In the genomic region with DNA sequence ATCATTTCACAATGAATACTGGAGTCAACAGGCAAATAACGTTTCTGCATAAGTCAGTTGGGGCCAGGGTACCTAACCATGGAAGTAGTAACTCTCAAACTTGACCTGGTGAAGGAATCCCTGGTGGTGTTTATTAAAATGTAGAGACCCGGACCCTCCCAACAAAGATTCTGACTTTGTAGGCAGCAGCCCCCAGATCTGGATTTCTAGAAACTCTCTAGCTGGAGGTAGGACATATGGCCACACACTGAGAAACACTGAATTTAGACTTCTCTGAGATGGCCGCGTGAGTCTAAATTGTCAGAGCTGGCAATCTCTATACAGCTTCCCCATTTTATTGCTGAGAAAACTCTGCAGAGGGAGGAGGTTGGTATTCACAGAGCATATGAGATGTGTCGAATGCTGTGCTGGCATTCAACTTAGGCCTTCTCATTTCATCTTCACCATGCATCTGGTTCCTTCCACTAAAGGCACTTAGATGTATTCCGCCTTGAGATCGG, we compare ENCODE assay signal across 38 cellular contexts.
"Had no signal": no experiment of that assay in that cellular context is flagged by ENCODE, and none has a peak within 500 bp of the region (broad histone marks: within the 10 kb centered on the region; RNA-seq: fewer than 3 reads in every experiment).

No MANE protein-coding gene starts in this region.

- H3K4me1 Mint-ChIP-seq: activated naive CD4-positive, alpha-beta T cell treated with anti-CD3 and anti-CD28 coated beads, Interleukin-2, amount 10 ng/mL, durations not matched to agents 7 days and 5 days; activated naive CD4-positive, alpha-beta T cell treated with anti-CD3 and anti-CD28 coated beads, Interleukin-2, amount 50 U/mL, for 24 hours; activated naive CD8-positive, alpha-beta T cell treated with anti-CD3 and anti-CD28 coated beads for 36 hours; activated naive CD8-positive, alpha-beta T cell treated with anti-CD3 and anti-CD28 coated beads, Interleukin-2, amount 10 ng/mL, durations not matched to agents 7 days and 5 days; activated naive CD8-positive, alpha-beta T cell treated with anti-CD3 and anti-CD28 coated beads, Interleukin-2, amount 50 U/mL, for 24 hours; activated T-helper 17 cell treated with anti-CD3 and anti-CD28 coated beads, Interleukin-2, amount 50 U/mL, for 72 hours; central memory CD8-positive, alpha-beta T cell had no signal

- H3K36me3 Mint-ChIP-seq: activated naive CD4-positive, alpha-beta T cell treated with anti-CD3 and anti-CD28 coated beads, Interleukin-2, amount 10 ng/mL, durations not matched to agents 7 days and 5 days; activated naive CD4-positive, alpha-beta T cell treated with anti-CD3 and anti-CD28 coated beads, Interleukin-2, amount 50 U/mL, for 24 hours; activated naive CD4-positive, alpha-beta T cell treated with anti-CD3 and anti-CD28 coated beads, Interleukin-2, amount 50 U/mL, for 72 hours; activated naive CD8-positive, alpha-beta T cell; activated naive CD8-positive, alpha-beta T cell treated with anti-CD3 and anti-CD28 coated beads for 36 hours; activated naive CD8-positive, alpha-beta T cell treated with anti-CD3 and anti-CD28 coated beads, Interleukin-2, amount 10 ng/mL, durations not matched to agents 7 days and 5 days; brain had no signal

- H3K4me1 ChIP-seq: adrenal gland, ascending aorta, breast epithelium had no signal

- H3K27ac ChIP-seq: adrenal gland, ascending aorta, body of pancreas, brain microvascular endothelial cell, breast epithelium had no signal

- H3K36me3 ChIP-seq: adrenal gland, ascending aorta, brain microvascular endothelial cell, breast epithelium, cardiac muscle cell had no signal

- H3K4me3 ChIP-seq: adrenal gland, ascending aorta, body of pancreas, breast epithelium, cardiac muscle cell had no signal

- DNase-seq: activated effector memory CD4-positive, alpha-beta T cell treated with anti-CD3 and anti-CD28 coated beads, Interleukin-2, amount 50 U/mL, for 16 hours; activated effector memory CD4-positive, alpha-beta T cell treated with Interleukin-2 at 50 U/mL for 16 hours; activated gamma-delta T cell; activated gamma-delta T cell treated with Interleukin-2 at 50 U/mL for 16 hours; activated naive CD4-positive, alpha-beta T cell; activated naive CD4-positive, alpha-beta T cell treated with anti-CD3 and anti-CD28 coated beads for 36 hours; activated naive CD4-positive, alpha-beta T cell treated with anti-CD3 and anti-CD28 coated beads, Interleukin-2, amount 10 ng/mL, durations not matched to agents 7 days and 5 days; activated naive CD4-positive, alpha-beta T cell treated with anti-CD3 and anti-CD28 coated beads, Interleukin-2, amount 50 U/mL, for 16 hours; activated naive CD4-positive, alpha-beta T cell treated with Interleukin-2 at 50 U/mL for 16 hours; activated naive CD8-positive, alpha-beta T cell treated with anti-CD3 and anti-CD28 coated beads for 36 hours; activated naive CD8-positive, alpha-beta T cell treated with anti-CD3 and anti-CD28 coated beads, Interleukin-2, amount 10 ng/mL, durations not matched to agents 7 days and 5 days; activated naive CD8-positive, alpha-beta T cell treated with anti-CD3 and anti-CD28 coated beads, Interleukin-2, amount 50 U/mL, for 24 hours; activated T-cell treated with anti-CD3 and anti-CD28 coated beads, Interleukin-2, amount 50 U/mL, for 1 hour; activated T-cell treated with anti-CD3 and anti-CD28 coated beads, Interleukin-2, amount 50 U/mL, for 24 hours; activated T-cell treated with anti-CD3 and anti-CD28 coated beads, Interleukin-2, amount 50 U/mL, for 4 hours; activated T-cell treated with anti-CD3 and anti-CD28 coated beads, Interleukin-2, amount 50 U/mL, for 48 hours; activated T-cell treated with anti-CD3 and anti-CD28 coated beads, Interleukin-2, amount 50 U/mL, for 72 hours; adrenal gland; amniotic stem cell; amygdala; anterior cingulate cortex; aorta; body of pancreas; brain microvascular endothelial cell; caudate nucleus; central memory CD4-positive, alpha-beta T cell; cerebellar nuclear complex had no signal

- H3K9me3 Mint-ChIP-seq: activated naive CD4-positive, alpha-beta T cell treated with anti-CD3 and anti-CD28 coated beads for 36 hours; activated naive CD4-positive, alpha-beta T cell treated with anti-CD3 and anti-CD28 coated beads, Interleukin-2, amount 10 ng/mL, durations not matched to agents 7 days and 5 days; activated naive CD4-positive, alpha-beta T cell treated with anti-CD3 and anti-CD28 coated beads, Interleukin-2, amount 50 U/mL, for 24 hours; activated naive CD8-positive, alpha-beta T cell treated with anti-CD3 and anti-CD28 coated beads for 36 hours; activated naive CD8-positive, alpha-beta T cell treated with anti-CD3 and anti-CD28 coated beads, Interleukin-2, amount 10 ng/mL, durations not matched to agents 7 days and 5 days; activated naive CD8-positive, alpha-beta T cell treated with anti-CD3 and anti-CD28 coated beads, Interleukin-2, amount 50 U/mL, for 24 hours; activated T-cell treated with anti-CD3 and anti-CD28 coated beads, Interleukin-2, amount 50 U/mL, for 24 hours; activated T-cell treated with anti-CD3 and anti-CD28 coated beads, Interleukin-2, amount 50 U/mL, for 4 hours; activated T-helper 1 cell treated with anti-CD3 and anti-CD28 coated beads, Interleukin-12 subunit alpha, Interleukin-12 subunit beta, Interleukin-2, Interleukin-4 antibody, amounts not matched to agents 30 ng/mL and 10 ng/mL and 1 ng/mL, durations not matched to agents 14 hours and 24 hours and 36 hours; activated T-helper 2 cell treated with anti-CD3 and anti-CD28 coated beads, Interferon-gamma antibody, Interleukin-2, Interleukin-4, amounts not matched to agents 10 μg/mL and 5 μg/mL and 100 μg/mL, durations not matched to agents 14 hours and 24 hours and 36 hours had no signal

- H3K27me3 ChIP-seq: adrenal gland, ascending aorta, body of pancreas, brain microvascular endothelial cell, breast epithelium, cardiac muscle cell had no signal

- H3K9me3 ChIP-seq: adrenal gland, ascending aorta, body of pancreas, breast epithelium had no signal

- H3K27ac Mint-ChIP-seq: activated naive CD4-positive, alpha-beta T cell treated with anti-CD3 and anti-CD28 coated beads for 36 hours; activated naive CD4-positive, alpha-beta T cell treated with anti-CD3 and anti-CD28 coated beads, Interleukin-2, amount 10 ng/mL, durations not matched to agents 7 days and 5 days; activated naive CD4-positive, alpha-beta T cell treated with anti-CD3 and anti-CD28 coated beads, Interleukin-2, amount 50 U/mL, for 24 hours; activated naive CD4-positive, alpha-beta T cell treated with anti-CD3 and anti-CD28 coated beads, Interleukin-2, amount 50 U/mL, for 72 hours; activated naive CD8-positive, alpha-beta T cell; activated naive CD8-positive, alpha-beta T cell treated with anti-CD3 and anti-CD28 coated beads for 36 hours; activated naive CD8-positive, alpha-beta T cell treated with anti-CD3 and anti-CD28 coated beads, Interleukin-2, amount 10 ng/mL, durations not matched to agents 7 days and 5 days; activated naive CD8-positive, alpha-beta T cell treated with anti-CD3 and anti-CD28 coated beads, Interleukin-2, amount 50 U/mL, for 24 hours; activated T-cell treated with anti-CD3 and anti-CD28 coated beads, Interleukin-2, amount 50 U/mL, for 24 hours; activated T-cell treated with anti-CD3 and anti-CD28 coated beads, Interleukin-2, amount 50 U/mL, for 72 hours; activated T-helper 1 cell treated with anti-CD3 and anti-CD28 coated beads, Interleukin-12 subunit alpha, Interleukin-12 subunit beta, Interleukin-2, Interleukin-4 antibody, amounts not matched to agents 30 ng/mL and 10 ng/mL and 1 ng/mL, durations not matched to agents 14 hours and 24 hours and 36 hours; activated T-helper 17 cell treated with anti-CD3 and anti-CD28 coated beads, Interleukin-2, amount 50 U/mL, for 72 hours; activated T-helper 2 cell treated with anti-CD3 and anti-CD28 coated beads, Interferon-gamma antibody, Interleukin-2, Interleukin-4, amounts not matched to agents 10 μg/mL and 5 μg/mL and 100 μg/mL, durations not matched to agents 14 hours and 24 hours and 36 hours; brain had no signal

- H3K27me3 Mint-ChIP-seq: activated naive CD4-positive, alpha-beta T cell treated with anti-CD3 and anti-CD28 coated beads, Interleukin-2, amount 10 ng/mL, durations not matched to agents 7 days and 5 days; activated naive CD4-positive, alpha-beta T cell treated with anti-CD3 and anti-CD28 coated beads, Interleukin-2, amount 50 U/mL, for 24 hours; activated naive CD8-positive, alpha-beta T cell treated with anti-CD3 and anti-CD28 coated beads for 36 hours; activated naive CD8-positive, alpha-beta T cell treated with anti-CD3 and anti-CD28 coated beads, Interleukin-2, amount 10 ng/mL, durations not matched to agents 7 days and 5 days; activated naive CD8-positive, alpha-beta T cell treated with anti-CD3 and anti-CD28 coated beads, Interleukin-2, amount 50 U/mL, for 24 hours; activated T-cell treated with anti-CD3 and anti-CD28 coated beads, Interleukin-2, amount 50 U/mL, for 24 hours; central memory CD8-positive, alpha-beta T cell had no signal

- H3K4me3 Mint-ChIP-seq: activated naive CD4-positive, alpha-beta T cell treated with anti-CD3 and anti-CD28 coated beads for 36 hours; activated naive CD4-positive, alpha-beta T cell treated with anti-CD3 and anti-CD28 coated beads, Interleukin-2, amount 10 ng/mL, durations not matched to agents 7 days and 5 days; activated naive CD4-positive, alpha-beta T cell treated with anti-CD3 and anti-CD28 coated beads, Interleukin-2, amount 50 U/mL, for 24 hours; activated naive CD8-positive, alpha-beta T cell; activated naive CD8-positive, alpha-beta T cell treated with anti-CD3 and anti-CD28 coated beads for 36 hours; activated naive CD8-positive, alpha-beta T cell treated with anti-CD3 and anti-CD28 coated beads, Interleukin-2, amount 10 ng/mL, durations not matched to agents 7 days and 5 days; activated naive CD8-positive, alpha-beta T cell treated with anti-CD3 and anti-CD28 coated beads, Interleukin-2, amount 50 U/mL, for 24 hours; activated T-cell treated with anti-CD3 and anti-CD28 coated beads, Interleukin-2, amount 50 U/mL, for 24 hours; activated T-cell treated with anti-CD3 and anti-CD28 coated beads, Interleukin-2, amount 50 U/mL, for 4 hours; activated T-cell treated with anti-CD3 and anti-CD28 coated beads, Interleukin-2, amount 50 U/mL, for 72 hours; activated T-helper 1 cell treated with anti-CD3 and anti-CD28 coated beads, Interleukin-12 subunit alpha, Interleukin-12 subunit beta, Interleukin-2, Interleukin-4 antibody, amounts not matched to agents 30 ng/mL and 10 ng/mL and 1 ng/mL, durations not matched to agents 14 hours and 24 hours and 36 hours; activated T-helper 17 cell treated with anti-CD3 and anti-CD28 coated beads, Interleukin-2, amount 50 U/mL, for 72 hours; brain; central memory CD8-positive, alpha-beta T cell had no signal
